Comparison of ENCODE assay signal across 14 cellular contexts in the genomic region with DNA sequence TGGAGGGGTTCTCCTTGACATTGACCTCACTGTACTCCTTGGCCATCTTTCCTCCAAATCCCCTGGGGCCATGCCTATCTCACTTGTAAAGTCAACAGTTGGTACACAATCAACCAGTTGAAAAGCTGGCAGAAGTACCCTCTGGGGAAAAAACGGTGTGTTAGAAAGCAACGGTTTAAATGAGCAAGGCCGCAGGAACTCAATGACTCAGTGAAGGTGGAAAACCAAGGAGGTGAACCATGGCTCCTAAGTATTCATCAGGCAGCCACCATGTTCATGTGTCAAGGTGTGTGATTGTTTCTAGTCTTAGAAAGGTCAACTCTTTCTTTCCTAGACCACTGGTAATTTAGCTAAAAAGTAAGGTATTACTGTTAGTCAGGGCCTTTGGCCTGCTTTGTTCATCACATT.
DNase-seq lines count a peak whose midpoint lies in the region; ATAC-seq, FAIRE-seq and TF ChIP-seq lines count a peak whose summit lies in the region.
"Had no signal": no experiment of that assay in that cellular context is flagged by ENCODE, and none has a peak within 500 bp of the region (broad histone marks: within the 10 kb centered on the region; RNA-seq: fewer than 3 reads in every experiment).

No MANE protein-coding gene starts in this region.

- H3K27ac ChIP-seq in gastrocnemius medialis: no peak overlapping the region
- H3K27ac ChIP-seq: GM23248, neutrophil had no signal

- peaks cover 62% of the 10 kb centered on the region for H3K4me1 Mint-ChIP-seq in activated naive CD8-positive, alpha-beta T cell treated with anti-CD3 and anti-CD28 coated beads, Interleukin-2, amount 50 U/mL, for 24 hours

- TF ChIP-seq POLR2A in GM12891 (IDR thresholded peaks at IDR 0.05; ENCODE audit: low read depth, low read length) (no peak), gastrocnemius medialis (IDR thresholded peaks at IDR 0.05) (no peak)

- peaks cover 10% of the 10 kb centered on the region for H3K36me3 Mint-ChIP-seq in activated naive CD8-positive, alpha-beta T cell treated with anti-CD3 and anti-CD28 coated beads, Interleukin-2, amount 50 U/mL, for 24 hours (ENCODE audit: low read depth)
- H3K36me3 Mint-ChIP-seq: CD14-positive monocyte had no signal

- H3K4me3 Mint-ChIP-seq in activated naive CD8-positive, alpha-beta T cell treated with anti-CD3 and anti-CD28 coated beads, Interleukin-2, amount 50 U/mL, for 24 hours: peak overlapping the region; percentile 65
- H3K4me3 Mint-ChIP-seq: CD14-positive monocyte had no signal

- no peak overlapping the region for H3K4me3 ChIP-seq in gastrocnemius medialis
- H3K4me3 ChIP-seq: GM23248 had no signal

- no peak for TF ChIP-seq CTCF in gastrocnemius medialis (IDR thresholded peaks at IDR 0.05 in 4 of 5, conservative IDR thresholded peaks at IDR 0.05 in 1 of 5)

- no peaks in the 10 kb centered on the region for H3K27me3 Mint-ChIP-seq in activated naive CD8-positive, alpha-beta T cell treated with anti-CD3 and anti-CD28 coated beads, Interleukin-2, amount 50 U/mL, for 24 hours

- FAIRE-seq in GM12891 (lab: Jason Lieb, UNC): peak; percentile 45

- H3K36me3 ChIP-seq in gastrocnemius medialis: no peaks in the 10 kb centered on the region
- H3K36me3 ChIP-seq: neutrophil had no signal

- peak overlapping the region; percentile 99 for H3K27ac Mint-ChIP-seq in activated naive CD8-positive, alpha-beta T cell treated with anti-CD3 and anti-CD28 coated beads, Interleukin-2, amount 50 U/mL, for 24 hours
- H3K27ac Mint-ChIP-seq: CD14-positive monocyte had no signal

- ATAC-seq in GM21619 (IDR thresholded peaks at IDR 0.05; ENCODE audit: unreplicated experiment) (peak; percentile 20), gastrocnemius medialis (no peak)
- peak; percentile 81 for ATAC-seq in activated naive CD8-positive, alpha-beta T cell treated with anti-CD3 and anti-CD28 coated beads, Interleukin-2, amount 50 U/mL, for 24 hours

- H3K9me3 ChIP-seq in gastrocnemius medialis: no peaks in the 10 kb centered on the region
- H3K9me3 ChIP-seq: neutrophil had no signal

- peaks cover 0 to 3% of the 10 kb centered on the region in 2 donors for H3K4me1 ChIP-seq in gastrocnemius medialis

- peaks cover 12% of the 10 kb centered on the region for H3K9me3 Mint-ChIP-seq in activated naive CD8-positive, alpha-beta T cell treated with anti-CD3 and anti-CD28 coated beads, Interleukin-2, amount 50 U/mL, for 24 hours
- H3K9me3 Mint-ChIP-seq: CD14-positive monocyte had no signal

- no peaks in the 10 kb centered on the region for H3K27me3 ChIP-seq in gastrocnemius medialis
- H3K27me3 ChIP-seq: neutrophil had no signal

- in situ Hi-C loops in gastrocnemius medialis (cut with MboI; ENCODE audit: low sequenced_read_pairs in 4 of 4): loop anchor here in 1 of 4 donors (25.0 kb wide), 1 partner anchor 206 kb away; no protein-coding TSS in a partner anchor

- intact Hi-C loops in gastrocnemius medialis (cut with DNase I; ENCODE audit: low total_unique reads): no loop called here

- DNase-seq in GM12891 (ENCODE audit: insufficient read length, low spot score) (no peak), HT1080 (ENCODE audit: low read depth) (peak; percentile 49), GF-D8 (lab: John Stamatoyannopoulos, UW) (no peak), midbrain (lab: John Stamatoyannopoulos, UW) (no peak), T1000 (lab: John Stamatoyannopoulos, UW) (no peak), gastrocnemius medialis (no peak)
- peak; percentile 48 for DNase-seq in activated naive CD8-positive, alpha-beta T cell treated with anti-CD3 and anti-CD28 coated beads, Interleukin-2, amount 50 U/mL, for 24 hours
- DNase-seq: IMR-90, islet precursor cell, NCI-H510A had no signal

TF ChIP-seq in GM12891, 5 proteins besides CTCF, POLR2A, EP300 and RAD21:
- TF ChIP-seq PAX5 (IDR thresholded peaks at IDR 0.05; ENCODE audit: insufficient read depth, low read length, severe bottlenecking) (no peak), SPI1 (IDR thresholded peaks at IDR 0.05; ENCODE audit: low read depth, low read length) (no peak), POU2F2 (IDR thresholded peaks at IDR 0.05; ENCODE audit: low read depth, low read length) (no peak), POLR2AphosphoS5 (IDR thresholded peaks at IDR 0.05; ENCODE audit: low read depth, low read length) (no peak), TAF1 (IDR thresholded peaks at IDR 0.05; ENCODE audit: low read depth, low read length) (no peak)
TF ChIP-seq in GM12891: peak in this region for 0.

Comparison
In these comparisons a context has a peak if more than half of its experiments do, and no peak if none do; other contexts are left out.
1. DNase-seq: peak in HT1080 (single experiment) and activated naive CD8-positive, alpha-beta T cell treated with anti-CD3 and anti-CD28 coated beads, Interleukin-2, amount 50 U/mL, for 24 hours (single experiment); none in GM12891 (single experiment), GF-D8 (single experiment), midbrain (single experiment), T1000 (single experiment) and gastrocnemius medialis (0 of 2).
2. ATAC-seq: peak in GM21619 (single experiment) and activated naive CD8-positive, alpha-beta T cell treated with anti-CD3 and anti-CD28 coated beads, Interleukin-2, amount 50 U/mL, for 24 hours (single experiment); none in gastrocnemius medialis (0 of 2).